Comparison of ENCODE assay signal across 2 cellular contexts in the genomic region with DNA sequence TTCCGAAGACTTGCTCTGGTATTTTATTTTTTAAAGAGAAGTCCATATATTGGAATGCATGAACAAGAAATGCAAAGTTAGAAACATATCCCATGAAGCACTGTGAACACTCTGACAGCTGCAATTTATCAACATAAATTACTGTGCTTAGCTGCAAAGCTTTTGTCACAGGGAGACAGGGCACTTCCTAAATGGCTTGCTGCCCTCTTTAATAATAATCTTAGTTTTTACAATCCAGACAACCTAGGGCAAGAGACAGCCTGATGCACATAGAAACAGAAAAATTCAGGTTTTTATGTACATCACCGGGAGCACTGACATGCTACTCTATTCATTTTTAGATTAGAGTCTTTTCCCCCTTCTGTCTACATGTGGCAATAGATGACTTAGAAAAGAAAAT.
TF ChIP-seq lines count a peak whose summit lies in the region.

No MANE protein-coding gene starts in this region.

TF ChIP-seq in endothelial cell of umbilical vein, 7 proteins besides CTCF, POLR2A, EP300 and RAD21 (continued from another document):
- no peak for TF ChIP-seq MAX (IDR thresholded peaks at IDR 0.05; ENCODE audit: insufficient read depth, insufficient read length)
- no peak for TF ChIP-seq POLR2AphosphoS5 (IDR thresholded peaks at IDR 0.05; ENCODE audit: insufficient read depth, low read depth, low read length)

TF ChIP-seq in neural cell, 6 proteins besides CTCF, POLR2A, EP300 and RAD21 (continued from another document):
- TF ChIP-seq REST (IDR thresholded peaks at IDR 0.05; ENCODE audit: borderline replicate concordance) (no peak), POLR2AphosphoS5 (IDR thresholded peaks at IDR 0.05) (peak; percentile 37)
